ENCODE assay signal across 8 cellular contexts in the genomic region with DNA sequence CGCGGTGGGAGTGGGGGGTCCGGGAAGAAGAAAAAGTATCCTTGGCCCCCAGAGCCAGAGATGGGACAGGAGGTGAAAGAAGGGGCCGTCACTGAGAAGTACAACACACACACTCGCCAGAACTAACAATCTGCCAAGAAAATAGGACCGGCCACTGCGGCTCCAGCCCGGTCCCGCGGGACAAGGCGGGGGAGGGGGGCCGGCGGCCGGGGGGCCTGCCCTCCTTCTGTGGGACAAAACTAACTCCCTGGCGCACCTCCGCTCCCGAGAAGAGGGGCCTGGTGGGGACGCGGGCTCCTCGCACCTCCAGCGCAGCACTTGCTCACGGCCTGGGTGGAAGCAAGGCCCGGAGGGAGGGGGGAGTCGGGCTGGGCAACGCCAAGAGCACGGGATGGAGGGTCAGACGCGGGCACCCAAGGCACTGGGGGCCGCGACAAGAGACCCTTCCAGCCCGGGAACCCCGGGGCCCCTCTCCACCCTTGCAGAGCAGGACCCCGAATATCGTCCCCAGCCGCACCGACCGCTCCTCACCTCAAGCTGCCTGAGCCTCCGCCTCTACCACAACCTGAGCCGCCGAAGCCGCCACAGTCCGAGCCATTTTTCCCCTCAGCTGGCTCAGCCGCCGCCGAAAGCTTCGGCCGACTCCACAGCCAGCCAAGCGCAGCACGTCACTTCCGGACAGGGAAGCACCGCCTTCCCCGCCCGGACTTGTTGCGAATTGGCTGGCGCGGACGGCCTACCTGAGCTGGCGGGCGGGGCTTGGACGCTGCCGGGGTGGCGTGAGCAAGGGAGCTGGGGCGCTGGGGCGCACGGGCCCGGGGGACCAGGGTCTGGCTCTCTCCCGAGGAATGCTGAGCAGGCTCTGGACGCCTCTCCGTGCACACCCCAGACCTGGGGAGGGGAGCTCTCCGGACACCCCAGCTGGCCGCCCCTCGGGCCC. TPM values are rescaled to one million over a fixed set of nuclear protein-coding genes. Genes with fewer than 3 reads are reported as not detected.
A peak's percentile ranks its signal among the peaks of the same experiment; 100 is the strongest.
DNase-seq lines count a peak whose midpoint lies in the region; ATAC-seq lines count a peak whose summit lies in the region.

A gene with protein sequence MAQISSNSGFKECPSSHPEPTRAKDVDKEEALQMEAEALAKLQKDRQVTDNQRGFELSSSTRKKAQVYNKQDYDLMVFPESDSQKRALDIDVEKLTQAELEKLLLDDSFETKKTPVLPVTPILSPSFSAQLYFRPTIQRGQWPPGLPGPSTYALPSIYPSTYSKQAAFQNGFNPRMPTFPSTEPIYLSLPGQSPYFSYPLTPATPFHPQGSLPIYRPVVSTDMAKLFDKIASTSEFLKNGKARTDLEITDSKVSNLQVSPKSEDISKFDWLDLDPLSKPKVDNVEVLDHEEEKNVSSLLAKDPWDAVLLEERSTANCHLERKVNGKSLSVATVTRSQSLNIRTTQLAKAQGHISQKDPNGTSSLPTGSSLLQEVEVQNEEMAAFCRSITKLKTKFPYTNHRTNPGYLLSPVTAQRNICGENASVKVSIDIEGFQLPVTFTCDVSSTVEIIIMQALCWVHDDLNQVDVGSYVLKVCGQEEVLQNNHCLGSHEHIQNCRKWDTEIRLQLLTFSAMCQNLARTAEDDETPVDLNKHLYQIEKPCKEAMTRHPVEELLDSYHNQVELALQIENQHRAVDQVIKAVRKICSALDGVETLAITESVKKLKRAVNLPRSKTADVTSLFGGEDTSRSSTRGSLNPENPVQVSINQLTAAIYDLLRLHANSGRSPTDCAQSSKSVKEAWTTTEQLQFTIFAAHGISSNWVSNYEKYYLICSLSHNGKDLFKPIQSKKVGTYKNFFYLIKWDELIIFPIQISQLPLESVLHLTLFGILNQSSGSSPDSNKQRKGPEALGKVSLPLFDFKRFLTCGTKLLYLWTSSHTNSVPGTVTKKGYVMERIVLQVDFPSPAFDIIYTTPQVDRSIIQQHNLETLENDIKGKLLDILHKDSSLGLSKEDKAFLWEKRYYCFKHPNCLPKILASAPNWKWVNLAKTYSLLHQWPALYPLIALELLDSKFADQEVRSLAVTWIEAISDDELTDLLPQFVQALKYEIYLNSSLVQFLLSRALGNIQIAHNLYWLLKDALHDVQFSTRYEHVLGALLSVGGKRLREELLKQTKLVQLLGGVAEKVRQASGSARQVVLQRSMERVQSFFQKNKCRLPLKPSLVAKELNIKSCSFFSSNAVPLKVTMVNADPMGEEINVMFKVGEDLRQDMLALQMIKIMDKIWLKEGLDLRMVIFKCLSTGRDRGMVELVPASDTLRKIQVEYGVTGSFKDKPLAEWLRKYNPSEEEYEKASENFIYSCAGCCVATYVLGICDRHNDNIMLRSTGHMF (N-terminal part only) (minus strand): TSS at position 670 of the 940 bp plus-strand sequence. CDS start 38,245 bp downstream, outside the sequence.

- peak within 1 kb of the TSS; percentile 91 to 98 for H3K27ac Mint-ChIP-seq in effector memory CD8-positive, alpha-beta T cell
- H3K27ac Mint-ChIP-seq in memory B cell = peak within 1 kb of the TSS; percentile 97

- DNase-seq in Caki2 (ENCODE audit: low read depth) (peak; percentile 85), HUDEP-2 (lab: John Stamatoyannopoulos, UW; ENCODE audit: unreplicated experiment in 76 of 76) (peak in 74 of 76 experiments; percentile 48 to 95 (median 86)), NOMO-1 treated with dmso at 0.1 percent for 144 hours (lab: John Stamatoyannopoulos, UW; ENCODE audit: unreplicated experiment) (peak; percentile 88), memory B cell (ENCODE audit: low spot score in 2 of 2) (peak; percentile 91 to 93)
- DNase-seq in activated CD8-positive, alpha-beta memory T cell treated with anti-CD3 and anti-CD28 coated beads for 48 hours (ENCODE audit: low read depth in 2 of 3, low spot score in 2 of 3) = peak; percentile 81 to 84 (median 84)
- DNase-seq in effector memory CD8-positive, alpha-beta T cell = peak; percentile 92 to 93 (median 92)
- peak; percentile 89 for DNase-seq in stimulated activated CD8-positive, alpha-beta memory T cell treated with anti-CD3 and anti-CD28 coated beads, Interleukin-12 subunit alpha, Interleukin-12 subunit beta, amount 100 ng/mL, for 24 hours (ENCODE audit: extremely low read depth)

- in situ Hi-C loops in Caki2 (cut with HindIII; ENCODE audit: low pct_unique_long_range_greater_than_20kb, low sequenced_read_pairs) = no loop called here

- H3K4me1 Mint-ChIP-seq in effector memory CD8-positive, alpha-beta T cell (ENCODE audit: low read depth in 2 of 2) = peaks cover 20 to 40% of the 10 kb centered on the region in 2 donors
- H3K4me1 Mint-ChIP-seq in memory B cell = peaks cover 30% of the 10 kb centered on the region

- peak; percentile 96 for ATAC-seq in GM21390 (IDR thresholded peaks at IDR 0.05; ENCODE audit: unreplicated experiment)
- peak; percentile 98 for ATAC-seq in effector memory CD8-positive, alpha-beta T cell (replicated peaks)
- ATAC-seq in memory B cell (ENCODE audit: low read depth) = peak; percentile 93

- H3K36me3 Mint-ChIP-seq in effector memory CD8-positive, alpha-beta T cell (ENCODE audit: insufficient read depth) = peaks cover 12% of the 10 kb centered on the region
- H3K36me3 Mint-ChIP-seq in memory B cell = no peaks in the 10 kb centered on the region

- no peaks in the 10 kb centered on the region for H3K27me3 Mint-ChIP-seq in effector memory CD8-positive, alpha-beta T cell
- H3K27me3 Mint-ChIP-seq in memory B cell = no peaks in the 10 kb centered on the region

- peak within 1 kb of the TSS; percentile 97 for H3K4me3 Mint-ChIP-seq in effector memory CD8-positive, alpha-beta T cell
- peak within 1 kb of the TSS; percentile 98 for H3K4me3 Mint-ChIP-seq in memory B cell

- H3K9me3 Mint-ChIP-seq in effector memory CD8-positive, alpha-beta T cell = no peaks in the 10 kb centered on the region
- H3K9me3 Mint-ChIP-seq in memory B cell = no peaks in the 10 kb centered on the region

RNA-seq across cellular contexts. Expression of the gene that starts here (rescaled TPM):
- 13.2 and 13.4 TPM in 2 replicates for total RNA-seq in Caki2 (2014; rRNA removed; shearing (Covaris generic); ENCODE audit: low replicate concordance)

Comparison
In these comparisons a context has a peak if more than half of its experiments do, and no peak if none do; other contexts are left out.
1. Peak in every context shown above with its lines: DNase-seq and ATAC-seq.